2 cellular contexts compared by ENCODE assay signal in genomic region chr12:27324452-27324999, GRCh38.
TF ChIP-seq lines count a peak whose summit lies in the region.

No MANE protein-coding gene starts in this region.

TF ChIP-seq in SK-N-SH treated with all-trans-retinoic acid at 6 μM for 48 hours, 23 proteins besides CTCF, POLR2A, EP300 and RAD21 (continued from another document):
- TF ChIP-seq, protein P1, sequence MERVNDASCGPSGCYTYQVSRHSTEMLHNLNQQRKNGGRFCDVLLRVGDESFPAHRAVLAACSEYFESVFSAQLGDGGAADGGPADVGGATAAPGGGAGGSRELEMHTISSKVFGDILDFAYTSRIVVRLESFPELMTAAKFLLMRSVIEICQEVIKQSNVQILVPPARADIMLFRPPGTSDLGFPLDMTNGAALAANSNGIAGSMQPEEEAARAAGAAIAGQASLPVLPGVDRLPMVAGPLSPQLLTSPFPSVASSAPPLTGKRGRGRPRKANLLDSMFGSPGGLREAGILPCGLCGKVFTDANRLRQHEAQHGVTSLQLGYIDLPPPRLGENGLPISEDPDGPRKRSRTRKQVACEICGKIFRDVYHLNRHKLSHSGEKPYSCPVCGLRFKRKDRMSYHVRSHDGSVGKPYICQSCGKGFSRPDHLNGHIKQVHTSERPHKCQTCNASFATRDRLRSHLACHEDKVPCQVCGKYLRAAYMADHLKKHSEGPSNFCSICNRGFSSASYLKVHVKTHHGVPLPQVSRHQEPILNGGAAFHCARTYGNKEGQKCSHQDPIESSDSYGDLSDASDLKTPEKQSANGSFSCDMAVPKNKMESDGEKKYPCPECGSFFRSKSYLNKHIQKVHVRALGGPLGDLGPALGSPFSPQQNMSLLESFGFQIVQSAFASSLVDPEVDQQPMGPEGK (CRISPR knock-in tag; IDR thresholded peaks at IDR 0.05; ENCODE audit: borderline replicate concordance), result peak; percentile 97
- no peak for TF ChIP-seq RARB (CRISPR knock-in tag; IDR thresholded peaks at IDR 0.05)
- TF ChIP-seq, protein P2, sequence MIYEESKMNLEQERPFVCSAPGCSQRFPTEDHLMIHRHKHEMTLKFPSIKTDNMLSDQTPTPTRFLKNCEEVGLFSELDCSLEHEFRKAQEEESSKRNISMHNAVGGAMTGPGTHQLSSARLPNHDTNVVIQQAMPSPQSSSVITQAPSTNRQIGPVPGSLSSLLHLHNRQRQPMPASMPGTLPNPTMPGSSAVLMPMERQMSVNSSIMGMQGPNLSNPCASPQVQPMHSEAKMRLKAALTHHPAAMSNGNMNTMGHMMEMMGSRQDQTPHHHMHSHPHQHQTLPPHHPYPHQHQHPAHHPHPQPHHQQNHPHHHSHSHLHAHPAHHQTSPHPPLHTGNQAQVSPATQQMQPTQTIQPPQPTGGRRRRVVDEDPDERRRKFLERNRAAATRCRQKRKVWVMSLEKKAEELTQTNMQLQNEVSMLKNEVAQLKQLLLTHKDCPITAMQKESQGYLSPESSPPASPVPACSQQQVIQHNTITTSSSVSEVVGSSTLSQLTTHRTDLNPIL (CRISPR knock-in tag; IDR thresholded peaks at IDR 0.05; ENCODE audit: low read depth), result peak; percentile 78; the same call in 1 of the 2 replicates
- TF ChIP-seq TCF4 (CRISPR knock-in tag; IDR thresholded peaks at IDR 0.05; ENCODE audit: borderline replicate concordance), result peak; percentile 66
- peak; percentile 99 for TF ChIP-seq ISL1 (CRISPR knock-in tag; IDR thresholded peaks at IDR 0.05)
- TF ChIP-seq ZC3H10 (CRISPR knock-in tag; IDR thresholded peaks at IDR 0.05), result peak; percentile 98
- TF ChIP-seq ESRRG (CRISPR knock-in tag; IDR thresholded peaks at IDR 0.05), result peak; percentile 39; the same call in 1 of the 2 replicates
TF ChIP-seq in SK-N-SH treated with all-trans-retinoic acid at 6 μM for 48 hours: peak in this region for 6.

TF ChIP-seq in SK-N-SH, 30 proteins besides CTCF, POLR2A, EP300 and RAD21:
- TF ChIP-seq, protein P3, sequence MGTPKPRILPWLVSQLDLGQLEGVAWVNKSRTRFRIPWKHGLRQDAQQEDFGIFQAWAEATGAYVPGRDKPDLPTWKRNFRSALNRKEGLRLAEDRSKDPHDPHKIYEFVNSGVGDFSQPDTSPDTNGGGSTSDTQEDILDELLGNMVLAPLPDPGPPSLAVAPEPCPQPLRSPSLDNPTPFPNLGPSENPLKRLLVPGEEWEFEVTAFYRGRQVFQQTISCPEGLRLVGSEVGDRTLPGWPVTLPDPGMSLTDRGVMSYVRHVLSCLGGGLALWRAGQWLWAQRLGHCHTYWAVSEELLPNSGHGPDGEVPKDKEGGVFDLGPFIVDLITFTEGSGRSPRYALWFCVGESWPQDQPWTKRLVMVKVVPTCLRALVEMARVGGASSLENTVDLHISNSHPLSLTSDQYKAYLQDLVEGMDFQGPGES (IDR thresholded peaks at IDR 0.05; ENCODE audit: low read depth, low read length), result no peak
- TF ChIP-seq RXRA (IDR thresholded peaks at IDR 0.05; ENCODE audit: borderline replicate concordance, low read depth) (no peak), SMC3 (IDR thresholded peaks at IDR 0.05; ENCODE audit: low read depth, low read length) (no peak), FOXJ3 (CRISPR knock-in tag; IDR thresholded peaks at IDR 0.05) (no peak), MEF2A (IDR thresholded peaks at IDR 0.05; ENCODE audit: borderline replicate concordance, low read depth) (no peak)
